In the genomic region with DNA sequence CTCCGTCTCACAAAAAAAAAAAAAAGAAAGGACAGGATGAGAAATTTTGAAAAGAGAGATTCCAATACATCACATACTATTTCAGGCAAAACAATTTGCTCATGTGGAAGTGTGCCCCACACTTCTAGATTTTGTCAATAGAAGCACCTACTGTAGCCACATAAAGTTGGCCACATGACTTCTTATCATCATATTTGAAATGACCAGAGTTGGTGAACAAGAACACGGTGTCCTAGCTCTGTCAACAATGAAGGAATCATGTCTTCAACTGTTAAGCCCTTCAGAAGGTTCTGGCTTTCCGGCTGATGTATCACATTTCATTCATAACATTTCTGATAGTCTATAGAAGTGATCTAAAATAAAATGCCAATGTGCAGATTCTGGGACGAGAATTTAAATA, we compare ENCODE assay signal across 29 cellular contexts.
A peak's percentile ranks its signal among the peaks of the same experiment; 100 is the strongest.
DNase-seq lines count a peak whose midpoint lies in the region; ATAC-seq and TF ChIP-seq lines count a peak whose summit lies in the region.
"Had no signal": no experiment of that assay in that cellular context is flagged by ENCODE, and none has a peak within 500 bp of the region (broad histone marks: within the 10 kb centered on the region; RNA-seq: fewer than 3 reads in every experiment).

No MANE protein-coding gene starts in this region.

- DNase-seq in LNCaP clone FGC (ENCODE audit: low read depth) (peak; percentile 58), dedifferentiated amniotic fluid mesenchymal stem cell (ENCODE audit: extremely low spot score) (no peak), AG20443 (ENCODE audit: low spot score) (no peak)
- DNase-seq: 8988T; ACHN; AML-193; BE2C; C1 segment of cervical spinal cord; Caco-2; Calu3; CD4-positive, alpha-beta memory T cell; CD4-positive, alpha-beta T cell; CD4-positive, CD25-positive, alpha-beta regulatory T cell; CD8-positive, alpha-beta memory T cell; CD8-positive, alpha-beta T cell; COR-L47; DMS 273 treated with DMSO at 0.1 percent for 48 hours; DMS153; DMS53; DMS79; DMS79 treated with DMSO at 0.1 percent for 48 hours; DND-41; EL had no signal

- H3K27ac ChIP-seq in 22Rv1 (peak overlapping the region; percentile 80), C4-2B (peak overlapping the region; percentile 82)
- H3K27ac ChIP-seq: A549; BLaER1; BLaER1 treated with 17β-estradiol and CSF1 and Interleukin-3, amounts not matched to agents 10 nM and 100 nM had no signal

- no peak overlapping the region for H3K4me3 ChIP-seq in LNCaP clone FGC (ENCODE audit: low read depth, low read length)
- H3K4me3 ChIP-seq: A549; BLaER1; BLaER1 treated with 17β-estradiol and CSF1 and Interleukin-3, amounts not matched to agents 10 nM and 100 nM had no signal

- TF ChIP-seq CTCF in 22Rv1 (IDR thresholded peaks at IDR 0.05) (no peak), C4-2B (conservative IDR thresholded peaks at IDR 0.05) (no peak), LNCaP clone FGC (IDR thresholded peaks at IDR 0.05; ENCODE audit: control insufficient read depth, extremely low read depth, insufficient read depth) (no peak)

- ATAC-seq in HG03571 (IDR thresholded peaks at IDR 0.05; ENCODE audit: unreplicated experiment), result no peak
- ATAC-seq: A549; CD8-positive, alpha-beta T cell had no signal
